Comparison of ENCODE assay signal across 8 cellular contexts in genomic region chr15:92831459-92832229, GRCh38.
DNase-seq lines count a peak whose midpoint lies in the region; ATAC-seq, FAIRE-seq and TF ChIP-seq lines count a peak whose summit lies in the region.

No MANE protein-coding gene starts in this region.

- FAIRE-seq in pancreas (lab: Jason Lieb, UNC), result no peak

- H3K36me3 ChIP-seq in SK-N-SH (replicated peaks in 1 of 2; ENCODE audit: control insufficient read depth in 1 of 2, insufficient read depth in 2 of 2, low read length in 1 of 2) (no peaks in the 10 kb centered on the region), pancreas (no peaks in the 10 kb centered on the region), tibial artery (no peaks in the 10 kb centered on the region)

- TF ChIP-seq RAD21 in SK-N-SH (IDR thresholded peaks at IDR 0.05; ENCODE audit: low read length), result peak; percentile 33; the same call in 1 of the 2 replicates

- peaks cover 27% of the 10 kb centered on the region for H3K4me1 Mint-ChIP-seq in glutamatergic neuron (ENCODE audit: low read depth, unreplicated experiment)

- peak overlapping the region; percentile 60 for H3K4me3 Mint-ChIP-seq in glutamatergic neuron (ENCODE audit: unreplicated experiment)

- peak; percentile 98 for ATAC-seq in HG02610 (IDR thresholded peaks at IDR 0.05; ENCODE audit: unreplicated experiment)
- ATAC-seq in activated naive CD4-positive, alpha-beta T cell treated with anti-CD3 and anti-CD28 coated beads, Interleukin-2, amount 50 U/mL, for 72 hours, result peak; percentile 89 to 91
- ATAC-seq in pancreas, result peak; percentile 91 to 96 (median 93)

- no peaks in the 10 kb centered on the region for H4K20me1 ChIP-seq in SK-N-SH (ENCODE audit: insufficient read depth)

- H3K4me2 ChIP-seq in SK-N-SH, result peak overlapping the region; percentile 78

- H3K36me3 Mint-ChIP-seq in activated naive CD4-positive, alpha-beta T cell treated with anti-CD3 and anti-CD28 coated beads, Interleukin-2, amount 50 U/mL, for 72 hours, result peaks cover 0 to 7% of the 10 kb centered on the region in 2 donors
- H3K36me3 Mint-ChIP-seq in glutamatergic neuron (ENCODE audit: unreplicated experiment), result no peaks in the 10 kb centered on the region

- POLR2A ChIA-PET in GM10248 (lab: Yijun Ruan, JAX) (interaction anchor here (0.6 to 3.7 kb wide), 9 partner anchors 10 to 76 kb away, joined by 3 to 42 read pairs (median 7); partner anchors contain the start of gene CHD2), SK-N-SH (lab: Yijun Ruan, JAX) (interaction anchor here (1.1 to 4.3 kb wide), 7 partner anchors 10 to 72 kb away, joined by 3 to 50 read pairs (median 6); partner anchors contain the start of gene CHD2)

- peak overlapping the region; percentile 98 to 99 for H3K27ac Mint-ChIP-seq in activated naive CD4-positive, alpha-beta T cell treated with anti-CD3 and anti-CD28 coated beads, Interleukin-2, amount 50 U/mL, for 72 hours
- H3K27ac Mint-ChIP-seq in glutamatergic neuron (ENCODE audit: unreplicated experiment), result peak overlapping the region; percentile 95

- peaks cover 29% of the 10 kb centered on the region for H3F3A ChIP-seq in SK-N-SH (replicated peaks; ENCODE audit: insufficient read depth)

- WGBS in SK-N-SH (ENCODE audit: low lambda C conversion rate), result 2% methylated on average over 11 of the region's 12 CpGs
- 1% methylated on average over 12 of the region's 12 CpGs for WGBS in pancreas, 2 donors

- no peaks in the 10 kb centered on the region for H3K27me3 ChIP-seq in SK-N-SH (ENCODE audit: insufficient read depth)
- H3K27me3 ChIP-seq in pancreas, result no peaks in the 10 kb centered on the region
- H3K27me3 ChIP-seq in tibial artery, result no peaks in the 10 kb centered on the region

- H3K4me1 ChIP-seq in SK-N-SH (ENCODE audit: control insufficient read depth in 1 of 2, insufficient read depth in 2 of 2, low read depth in 1 of 2, low read length in 1 of 2) (peaks cover 16 to 26% of the 10 kb centered on the region in 2 experiments), pancreas (peaks cover 19 to 37% (median 33%) of the 10 kb centered on the region in 3 donors), tibial artery (peaks cover 5 to 65% (median 41%) of the 10 kb centered on the region in 4 donors)

- no peaks in the 10 kb centered on the region for H3K9me3 Mint-ChIP-seq in activated naive CD4-positive, alpha-beta T cell treated with anti-CD3 and anti-CD28 coated beads, Interleukin-2, amount 50 U/mL, for 72 hours
- H3K9me3 Mint-ChIP-seq in glutamatergic neuron (ENCODE audit: unreplicated experiment), result peaks cover 5% of the 10 kb centered on the region

- peak overlapping the region; percentile 7 to 40; a peak in 2 of 4 replicates for H3K4me3 ChIP-seq in SK-N-SH (ENCODE audit: low read depth in 2 of 2, low read length in 1 of 2)
- peak overlapping the region in 2 of 4 donors; percentile 17 to 27 for H3K4me3 ChIP-seq in pancreas
- peak overlapping the region; percentile 44 to 48 for H3K4me3 ChIP-seq in tibial artery

- DNase-seq in GM10248 (ENCODE audit: extremely low spot score) (peak; percentile 88), NCI-H1092 (lab: John Stamatoyannopoulos, UW) (peak; percentile 92), SK-N-SH (peak; percentile 85), glutamatergic neuron (peak; percentile 94), pancreas (peak; percentile 86 to 95 (median 90)), tibial artery (peak; percentile 95 to 98)
- DNase-seq in activated naive CD4-positive, alpha-beta T cell treated with anti-CD3 and anti-CD28 coated beads, Interleukin-2, amount 50 U/mL, for 72 hours (ENCODE audit: low spot score in 2 of 2), result peak; percentile 91 to 92

- intact Hi-C loops in pancreas (cut with DNase I), result no loop called here
- intact Hi-C loops in tibial artery (cut with DNase I; ENCODE audit: low total_unique reads), result loop anchor here (1.0 kb wide), 1 partner anchor 51 kb away; no protein-coding TSS in a partner anchor

- peak overlapping the region; percentile 79 for H2AFZ ChIP-seq in SK-N-SH (ENCODE audit: low read depth)

- H3K9me3 ChIP-seq in SK-N-SH (no peaks in the 10 kb centered on the region), pancreas (no peaks in the 10 kb centered on the region), tibial artery (no peaks in the 10 kb centered on the region)

- TF ChIP-seq EP300 in SK-N-SH (IDR thresholded peaks at IDR 0.05; ENCODE audit: borderline replicate concordance in 1 of 2, low read depth in 1 of 2, low read length in 1 of 2), result peak in 1 of 2 experiments; percentile 66; a peak in 2 of 4 replicates

- TF ChIP-seq CTCF in GM10248 (IDR thresholded peaks at IDR 0.05; ENCODE audit: control extremely low read depth, extremely low read depth, low read depth, missing control alignments) (no peak), SK-N-SH (IDR thresholded peaks at IDR 0.05) (no peak), glutamatergic neuron (IDR thresholded peaks at IDR 0.05; ENCODE audit: partially characterized antibody, unreplicated experiment) (no peak), pancreas (IDR thresholded peaks at IDR 0.05) (no peak), tibial artery (IDR thresholded peaks at IDR 0.05) (no peak)

- H3K9me2 ChIP-seq in SK-N-SH, result no peaks in the 10 kb centered on the region

- H3K79me2 ChIP-seq in SK-N-SH (ENCODE audit: insufficient read depth), result no peaks in the 10 kb centered on the region

- peak overlapping the region; percentile 88 to 94 for H3K27ac ChIP-seq in SK-N-SH (ENCODE audit: low read depth in 2 of 2, low read length in 1 of 2)
- H3K27ac ChIP-seq in pancreas, result peak overlapping the region; percentile 88 to 98 (median 92)
- H3K27ac ChIP-seq in tibial artery, result peak overlapping the region; percentile 86 to 92

- H3K9ac ChIP-seq in SK-N-SH, result peak overlapping the region; percentile 60

- CTCF ChIA-PET in GM10248 (lab: Yijun Ruan, JAX) (interaction anchor here (0.6 to 5.2 kb wide), 15 partner anchors 8 to 82 kb away, joined by 3 to 36 read pairs (median 3); partner anchors contain the start of gene CHD2), SK-N-SH (lab: Yijun Ruan, JAX) (interaction anchor here (1.1 to 2.4 kb wide), 9 partner anchors 9 to 87 kb away, joined by 3 to 14 read pairs (median 5); partner anchors contain the start of gene CHD2)

- H3K27me3 Mint-ChIP-seq in glutamatergic neuron (ENCODE audit: unreplicated experiment), result no peaks in the 10 kb centered on the region

TF ChIP-seq in SK-N-SH, 30 proteins besides CTCF, POLR2A, EP300 and RAD21 (continues in another document):
- TF ChIP-seq SIN3A (IDR thresholded peaks at IDR 0.05; ENCODE audit: borderline replicate concordance, low read depth, low read length), result peak; percentile 91
- TF ChIP-seq IRF3 (IDR thresholded peaks at IDR 0.05; ENCODE audit: low read depth, low read length), result no peak
- peak; percentile 90 for TF ChIP-seq MAX (IDR thresholded peaks at IDR 0.05; ENCODE audit: low read depth)
- TF ChIP-seq USF2 (IDR thresholded peaks at IDR 0.05; ENCODE audit: borderline replicate concordance, low read depth, low read length), result 0 out of 2 replicates have a peak, but pooled peaks have one; percentile 4
- TF ChIP-seq ZBTB33 (IDR thresholded peaks at IDR 0.05; ENCODE audit: borderline replicate concordance, low read depth), result peak; percentile 51; the same call in 1 of the 2 replicates
- peak; percentile 82 for TF ChIP-seq JUND (IDR thresholded peaks at IDR 0.05)
- no peak; the same call in 1 of the 2 replicates for TF ChIP-seq MEF2A (IDR thresholded peaks at IDR 0.05; ENCODE audit: borderline replicate concordance, low read depth)
- TF ChIP-seq GABPA (IDR thresholded peaks at IDR 0.05; ENCODE audit: low read depth), result no peak; the same call in 1 of the 2 replicates
- TF ChIP-seq RXRA (IDR thresholded peaks at IDR 0.05; ENCODE audit: borderline replicate concordance, low read depth), result 0 out of 2 replicates have a peak, but pooled peaks have one; percentile 32
- TF ChIP-seq EZH2phosphoT487 (IDR thresholded peaks at IDR 0.05; ENCODE audit: borderline replicate concordance, low read depth), result no peak
- peak; percentile 68 for TF ChIP-seq NRF1 (IDR thresholded peaks at IDR 0.05; ENCODE audit: low read depth, low read length)
- TF ChIP-seq FOXM1 (IDR thresholded peaks at IDR 0.05; ENCODE audit: low read depth), result no peak
- no peak for TF ChIP-seq ELF1 (IDR thresholded peaks at IDR 0.05)
- TF ChIP-seq CHD2 (IDR thresholded peaks at IDR 0.05; ENCODE audit: low read length, partially characterized antibody), result peak; percentile 18
